ENCODE assay signal across 8 cellular contexts in the genomic region with DNA sequence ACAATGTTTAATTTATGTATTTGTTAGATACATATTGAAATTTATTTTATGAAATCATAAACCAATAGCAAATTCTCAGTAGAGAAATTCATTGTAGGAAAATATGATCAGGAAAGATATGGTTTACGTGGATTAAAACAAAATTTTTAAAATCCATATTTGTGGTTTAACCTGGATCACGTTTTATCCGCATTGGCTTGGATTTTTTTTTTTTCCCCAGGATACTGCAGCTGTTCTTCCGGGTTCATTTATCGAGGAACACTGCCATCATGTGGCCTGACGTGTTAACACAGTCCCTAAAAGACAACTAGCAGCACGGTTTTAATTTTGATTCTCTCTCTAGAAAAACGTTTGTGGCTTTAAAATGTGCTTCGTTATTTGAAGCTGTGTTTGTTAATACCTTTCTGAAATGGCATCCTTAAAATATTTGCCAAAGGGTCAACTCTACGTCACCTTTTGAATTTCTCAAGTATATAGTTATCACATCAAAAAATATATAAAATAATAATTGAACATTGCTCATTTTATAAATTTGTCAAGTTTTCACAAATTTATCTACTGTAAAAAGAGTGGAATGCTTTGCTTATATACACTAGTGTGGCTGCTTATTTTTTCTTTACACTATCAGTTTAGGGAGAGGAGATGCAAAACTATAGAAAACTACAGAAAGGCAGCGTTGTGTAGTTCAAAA. TPM values are rescaled to one million over a fixed set of nuclear protein-coding genes. Genes with fewer than 3 reads are reported as not detected.
A peak's percentile ranks its signal among the peaks of the same experiment; 100 is the strongest.
DNase-seq lines count a peak whose midpoint lies in the region; ATAC-seq and TF ChIP-seq lines count a peak whose summit lies in the region.

No MANE protein-coding gene starts in this region.

- no peak overlapping the region for H3K4me3 ChIP-seq in CD4-positive, alpha-beta memory T cell (ENCODE audit: low read length in 2 of 2)
- no peak overlapping the region for H3K4me3 ChIP-seq in epithelial cell of proximal tubule (ENCODE audit: low read depth, low read length)
- no peak overlapping the region for H3K4me3 ChIP-seq in testis

- POLR2A ChIA-PET in CD4-positive, alpha-beta memory T cell (lab: Charles Lee; ENCODE audit: partially characterized antibody) = no interaction called here

- no peaks in the 10 kb centered on the region for H3K27me3 ChIP-seq in CD4-positive, alpha-beta memory T cell (ENCODE audit: insufficient read depth, low read length)
- no peaks in the 10 kb centered on the region for H3K27me3 ChIP-seq in testis

- no peaks in the 10 kb centered on the region for H3K9me3 Mint-ChIP-seq in CD4-positive, alpha-beta memory T cell
- H3K9me3 Mint-ChIP-seq in naive B cell = no peaks in the 10 kb centered on the region

- no peak overlapping the region for H3K4me3 Mint-ChIP-seq in CD4-positive, alpha-beta memory T cell
- H3K4me3 Mint-ChIP-seq in naive B cell = no peak overlapping the region

- peak; percentile 58 for ATAC-seq in GM19452 (IDR thresholded peaks at IDR 0.05; ENCODE audit: unreplicated experiment)
- ATAC-seq in HG03565 (IDR thresholded peaks at IDR 0.05; ENCODE audit: unreplicated experiment) = peak; percentile 58
- peak; percentile 47 to 58 for ATAC-seq in naive B cell (ENCODE audit: low read depth in 2 of 2)

- H3K27me3 Mint-ChIP-seq in CD4-positive, alpha-beta memory T cell = no peaks in the 10 kb centered on the region
- H3K27me3 Mint-ChIP-seq in naive B cell = peaks cover 0 to 6% (median 0%) of the 10 kb centered on the region in 3 donors

- 12 to 13% methylated on average over 11 of the region's 11 CpGs for WGBS in testis, 2 donors

- no peak overlapping the region for H3K27ac Mint-ChIP-seq in CD4-positive, alpha-beta memory T cell
- H3K27ac Mint-ChIP-seq in naive B cell = no peak overlapping the region

- H3K27ac ChIP-seq in CD4-positive, alpha-beta memory T cell (ENCODE audit: low read depth, low read length) = no peak overlapping the region
- H3K27ac ChIP-seq in testis = no peak overlapping the region

- H3K4me1 Mint-ChIP-seq in CD4-positive, alpha-beta memory T cell = no peaks in the 10 kb centered on the region
- peaks cover 0 to 8% (median 6%) of the 10 kb centered on the region in 3 donors for H3K4me1 Mint-ChIP-seq in naive B cell

- no peaks in the 10 kb centered on the region for H3K4me1 ChIP-seq in CD4-positive, alpha-beta memory T cell (ENCODE audit: insufficient read depth, low read length)
- no peaks in the 10 kb centered on the region for H3K4me1 ChIP-seq in testis

- CTCF ChIA-PET in CD4-positive, alpha-beta memory T cell (lab: Charles Lee; ENCODE audit: partially characterized antibody) = interaction anchor here (0.7 to 5.9 kb wide), 22 partner anchors 9 to 1037 kb away, joined by 3 to 95 read pairs (median 4); partner anchors contain the start of genes ASB4 and PON3

- H3K36me3 Mint-ChIP-seq in CD4-positive, alpha-beta memory T cell = no peaks in the 10 kb centered on the region
- no peaks in the 10 kb centered on the region for H3K36me3 Mint-ChIP-seq in naive B cell

- no peak for TF ChIP-seq POLR2A in testis (IDR thresholded peaks at IDR 0.05)

- intact Hi-C loops in CD4-positive, alpha-beta memory T cell (cut with micrococcal nuclease) = loop anchor here (2.0 kb wide), 2 partner anchors 80 to 1390 kb away; partner anchors contain the start of gene PON3
- intact Hi-C loops in testis (cut with DNase I; ENCODE audit: low total_unique reads) = no loop called here

- no peaks in the 10 kb centered on the region for H3K36me3 ChIP-seq in CD4-positive, alpha-beta memory T cell (ENCODE audit: insufficient read depth, low read length)
- no peaks in the 10 kb centered on the region for H3K36me3 ChIP-seq in testis (ENCODE audit: low read depth, missing control alignments)

- peak; percentile 45 to 51 (median 48) for DNase-seq in CD4-positive, alpha-beta memory T cell
- peak; percentile 67 for DNase-seq in NCI-H774 (lab: John Stamatoyannopoulos, UW)
- peak; percentile 1 to 8 for DNase-seq in activated CD8-positive, alpha-beta memory T cell treated with anti-CD3 and anti-CD28 coated beads for 4 hours (ENCODE audit: low read depth in 2 of 2)
- DNase-seq in epithelial cell of proximal tubule (ENCODE audit: low read depth) = no peak
- peak; percentile 32 for DNase-seq in naive B cell
- DNase-seq in testis = peak; percentile 90

- TF ChIP-seq CTCF in epithelial cell of proximal tubule (conservative IDR thresholded peaks at IDR 0.05; ENCODE audit: low read depth, low read length) = peak; percentile 85
- peak; percentile 67 to 86 (median 76) for TF ChIP-seq CTCF in testis (IDR thresholded peaks at IDR 0.05)

- H3K9me3 ChIP-seq in CD4-positive, alpha-beta memory T cell (ENCODE audit: control insufficient read depth in 1 of 2, low read length in 2 of 2) = no peaks in the 10 kb centered on the region
- H3K9me3 ChIP-seq in testis = no peaks in the 10 kb centered on the region

RNA-seq across cellular contexts. Expression of gene ASB4, which starts 8.7 kb away (rescaled TPM):
- not detected for total RNA-seq in CD4-positive, alpha-beta memory T cell
- polyA plus RNA-seq in CD4-positive, alpha-beta memory T cell = not detected
- total RNA-seq in epithelial cell of proximal tubule = 0.17 TPM in 1 of 2 replicates, not detected in the other
- polyA plus RNA-seq in naive B cell (ENCODE audit: low read depth in 6 of 6) = not detected
- total RNA-seq in testis = 1 to 10 TPM in 1 of 2 donors, under 1 TPM in 1; 0.12 to 1.9 TPM
- 1.0 TPM for polyA plus RNA-seq in testis (ENCODE audit: insufficient read depth, low read depth, low replicate concordance)

RNA-seq across cellular contexts. Expression of gene PON2, which starts 42.2 kb away (rescaled TPM):
- total RNA-seq in CD4-positive, alpha-beta memory T cell = 1 to 10 TPM; 5.7 to 8.0 TPM
- polyA plus RNA-seq in CD4-positive, alpha-beta memory T cell = 1 to 10 TPM; 3.0 to 4.3 TPM
- total RNA-seq in epithelial cell of proximal tubule = 147 and 208 TPM in 2 replicates
- polyA plus RNA-seq in naive B cell (ENCODE audit: low read depth in 6 of 6) = 1 to 10 TPM; 1.0 to 5.1 (median 3.9) TPM
- 100 to 1,000 TPM; 108 to 138 TPM for total RNA-seq in testis
- polyA plus RNA-seq in testis (ENCODE audit: insufficient read depth, low read depth, low replicate concordance) = 53.4 TPM

Comparison
In these comparisons a context has a peak if more than half of its experiments do, and no peak if none do; other contexts are left out.
1. RNA of gene PON2, which starts 42.2 kb away (total RNA-seq): 147 to 208 TPM in epithelial cell of proximal tubule and 108 to 138 TPM in testis; 5.7 to 8.0 TPM in CD4-positive, alpha-beta memory T cell; every median in the first group is over 10 times any median in the second.
2. Peak in every context shown above with its lines, with median percentiles within 50 percentile points of each other: ATAC-seq.